Comparison of ENCODE assay signal across 28 cellular contexts in the genomic region with DNA sequence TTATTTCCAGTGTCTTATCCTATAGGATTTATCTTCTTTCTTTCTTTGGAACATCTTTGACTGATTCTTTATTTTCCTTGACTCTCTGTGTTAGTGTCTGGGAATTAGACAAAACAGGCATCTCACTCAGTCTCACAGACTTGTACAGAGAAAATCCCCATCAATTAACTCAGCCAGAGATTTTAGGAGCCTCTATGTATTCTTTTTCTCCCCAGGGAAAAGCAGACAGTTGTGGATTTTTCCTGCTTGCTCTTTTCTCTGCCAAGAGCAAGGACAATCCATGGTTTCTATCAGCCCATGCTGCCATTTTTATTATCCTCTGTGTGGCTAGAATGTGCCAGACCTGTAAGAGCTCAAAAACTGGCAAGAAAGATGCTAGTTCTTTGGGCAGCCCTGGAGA.
"Had no signal": no experiment of that assay in that cellular context is flagged by ENCODE, and none has a peak within 500 bp of the region (broad histone marks: within the 10 kb centered on the region; RNA-seq: fewer than 3 reads in every experiment).

No MANE protein-coding gene starts in this region.

- H3K27me3 Mint-ChIP-seq: stimulated activated memory B cell treated with anti-CD40 and anti-IgM and Interleukin-4, amounts not matched to agents 10 μg/mL and 1 μg/mL and 100 μg/mL, for 72 hours; stimulated activated naive B cell treated with anti-CD40 and anti-IgM and Interleukin-4, amounts not matched to agents 10 μg/mL and 1 μg/mL and 100 μg/mL, for 72 hours; stimulated activated naive CD8-positive, alpha-beta T cell treated with anti-CD3 and anti-CD28 coated beads, Interleukin-15, amount 100 ng/mL, for 72 hours; stimulated activated naive CD8-positive, alpha-beta T cell treated with anti-CD3 and anti-CD28 coated beads, Interleukin-15, Interleukin-2, amounts not matched to agents 100 ng/mL and 50 ng/mL, for 24 hours; type B pancreatic cell had no signal

- FAIRE-seq: urothelium cell line had no signal

- H3K9me3 ChIP-seq: testis, thyroid gland had no signal

- DNase-seq: stimulated activated CD4-positive, alpha-beta T cell treated with anti-CD3 and anti-CD28 coated beads, Interleukin-2, amount 100 ng/mL, for 48 hours; stimulated activated CD4-positive, alpha-beta T cell treated with anti-CD3 and anti-CD28 coated beads, Interleukin-4, amount 100 ng/mL, for 24 hours; stimulated activated CD4-positive, alpha-beta T cell treated with anti-CD3 and anti-CD28 coated beads, Interleukin-4, amount 100 ng/mL, for 4 hours; stimulated activated CD8-positive, alpha-beta memory T cell treated with anti-CD3 and anti-CD28 coated beads, Interleukin-4, amount 100 ng/mL, for 48 hours; stimulated activated naive B cell treated with anti-CD40 and anti-IgM and Interleukin-4, amounts not matched to agents 10 μg/mL and 1 μg/mL and 100 μg/mL, for 72 hours; stimulated activated naive CD4-positive, alpha-beta T cell; stimulated activated naive CD4-positive, alpha-beta T cell treated with Interleukin-2 at 50 U/mL for 16 hours; stimulated activated naive CD8-positive, alpha-beta T cell treated with anti-CD3 and anti-CD28 coated beads, Interleukin-15, amount 100 ng/mL, for 72 hours; stimulated activated naive CD8-positive, alpha-beta T cell treated with anti-CD3 and anti-CD28 coated beads, Interleukin-15, Interleukin-2, amounts not matched to agents 100 U/mL and 50 U/mL, for 24 hours; stomach; substantia nigra; testis; thyroid gland; tibial artery; transverse colon; trophoblast cell; upper lobe of left lung; upper lobe of right lung; uterus had no signal

- H3K4me1 Mint-ChIP-seq: stimulated activated effector memory CD8-positive, alpha-beta T cell treated with anti-CD3 and anti-CD28 coated beads, Interleukin-12 subunit alpha, Interleukin-12 subunit beta, amount 100 ng/mL, for 72 hours; stimulated activated memory B cell treated with anti-CD40 and anti-IgM and Interleukin-4, amounts not matched to agents 10 μg/mL and 1 μg/mL and 100 μg/mL, for 72 hours; stimulated activated naive B cell treated with anti-CD40 and anti-IgM and Interleukin-4, amounts not matched to agents 10 μg/mL and 1 μg/mL and 100 μg/mL, for 72 hours; stimulated activated naive CD8-positive, alpha-beta T cell treated with anti-CD3 and anti-CD28 coated beads, Interleukin-15, amount 100 ng/mL, for 72 hours had no signal

- H3K4me3 Mint-ChIP-seq: stimulated activated effector memory CD8-positive, alpha-beta T cell treated with anti-CD3 and anti-CD28 coated beads, Interleukin-12 subunit alpha, Interleukin-12 subunit beta, amount 100 ng/mL, for 72 hours; stimulated activated memory B cell treated with anti-CD40 and anti-IgM and Interleukin-4, amounts not matched to agents 10 μg/mL and 1 μg/mL and 100 μg/mL, for 72 hours; stimulated activated naive B cell treated with anti-CD40 and anti-IgM and Interleukin-4, amounts not matched to agents 10 μg/mL and 1 μg/mL and 100 μg/mL, for 72 hours; stimulated activated naive CD8-positive, alpha-beta T cell treated with anti-CD3 and anti-CD28 coated beads, Interleukin-15, amount 100 ng/mL, for 72 hours; stimulated activated naive CD8-positive, alpha-beta T cell treated with anti-CD3 and anti-CD28 coated beads, Interleukin-15, Interleukin-2, amounts not matched to agents 100 ng/mL and 50 ng/mL, for 24 hours; type B pancreatic cell had no signal

- H3K36me3 ChIP-seq: stomach, suprapubic skin, thoracic aorta, thyroid gland, tibial artery, tibial nerve, transverse colon, upper lobe of left lung, upper lobe of right lung, uterus, vagina had no signal

- H3K4me3 ChIP-seq: stomach, suprapubic skin, testis, thoracic aorta, thyroid gland, tibial artery, tibial nerve, transverse colon, upper lobe of left lung, upper lobe of right lung, uterus, vagina had no signal

- H3K27ac ChIP-seq: stomach, suprapubic skin, testis, thoracic aorta, thyroid gland, tibial artery, tibial nerve, transverse colon, upper lobe of left lung, upper lobe of right lung, uterus, vagina had no signal

- H3K4me1 ChIP-seq: stomach, suprapubic skin, testis, thyroid gland, tibial artery, tibial nerve, transverse colon, upper lobe of left lung, upper lobe of right lung, uterus, vagina had no signal

- H3K27ac Mint-ChIP-seq: stimulated activated effector memory CD8-positive, alpha-beta T cell treated with anti-CD3 and anti-CD28 coated beads, Interleukin-12 subunit alpha, Interleukin-12 subunit beta, amount 100 ng/mL, for 72 hours; stimulated activated memory B cell treated with anti-CD40 and anti-IgM and Interleukin-4, amounts not matched to agents 10 μg/mL and 1 μg/mL and 100 μg/mL, for 72 hours; stimulated activated naive B cell treated with anti-CD40 and anti-IgM and Interleukin-4, amounts not matched to agents 10 μg/mL and 1 μg/mL and 100 μg/mL, for 72 hours; stimulated activated naive CD8-positive, alpha-beta T cell treated with anti-CD3 and anti-CD28 coated beads, Interleukin-15, amount 100 ng/mL, for 72 hours; stimulated activated naive CD8-positive, alpha-beta T cell treated with anti-CD3 and anti-CD28 coated beads, Interleukin-15, Interleukin-2, amounts not matched to agents 100 ng/mL and 50 ng/mL, for 24 hours; type B pancreatic cell had no signal

- H3K36me3 Mint-ChIP-seq: stimulated activated effector memory CD8-positive, alpha-beta T cell treated with anti-CD3 and anti-CD28 coated beads, Interleukin-12 subunit alpha, Interleukin-12 subunit beta, amount 100 ng/mL, for 72 hours; stimulated activated memory B cell treated with anti-CD40 and anti-IgM and Interleukin-4, amounts not matched to agents 10 μg/mL and 1 μg/mL and 100 μg/mL, for 72 hours; stimulated activated naive B cell treated with anti-CD40 and anti-IgM and Interleukin-4, amounts not matched to agents 10 μg/mL and 1 μg/mL and 100 μg/mL, for 72 hours; type B pancreatic cell had no signal

- H3K27me3 ChIP-seq: stomach, suprapubic skin, testis, thyroid gland, tibial artery, tibial nerve, transverse colon, upper lobe of left lung, upper lobe of right lung, uterus, vagina had no signal
